Comparison of ENCODE assay signal across 18 cellular contexts in the genomic region with DNA sequence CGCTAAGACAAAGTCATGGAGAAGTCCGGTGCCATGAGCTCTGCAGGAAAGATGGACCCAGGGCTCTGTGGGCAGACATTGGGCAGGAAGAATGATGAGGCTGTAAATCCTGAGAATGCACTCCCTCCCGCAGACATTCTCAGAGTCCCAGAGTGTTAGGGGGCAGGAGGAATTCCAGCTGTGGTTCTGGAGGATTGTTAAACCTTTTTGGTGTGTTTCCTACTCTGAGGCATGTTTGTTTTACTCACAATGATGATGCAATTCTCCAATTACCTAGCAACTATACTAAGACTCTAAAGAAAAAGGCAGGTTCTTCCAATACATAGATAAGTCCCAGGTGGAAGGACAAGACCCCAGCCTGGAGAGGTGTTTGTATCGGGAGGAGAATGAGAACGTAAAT. TPM values are rescaled to one million over a fixed set of nuclear protein-coding genes. Genes with fewer than 3 reads are reported as not detected.
DNase-seq lines count a peak whose midpoint lies in the region; ATAC-seq, FAIRE-seq and TF ChIP-seq lines count a peak whose summit lies in the region.
"Had no signal": no experiment of that assay in that cellular context is flagged by ENCODE, and none has a peak within 500 bp of the region (broad histone marks: within the 10 kb centered on the region; RNA-seq: fewer than 3 reads in every experiment).

No MANE protein-coding gene starts in this region.

- no peak overlapping the region for H3K27ac ChIP-seq in pancreas

- H3K36me3 ChIP-seq in BJ (ENCODE audit: control insufficient read depth, insufficient read depth, low read length) (no peaks in the 10 kb centered on the region), pancreas (no peaks in the 10 kb centered on the region)

- CTCF ChIA-PET in BJ (lab: Yijun Ruan, JAX), result interaction anchor here (1.1 to 1.4 kb wide), 3 partner anchors 18 to 466 kb away, joined by 3 to 4 read pairs (median 3); no protein-coding TSS in a partner anchor

- no peaks in the 10 kb centered on the region for H3K4me1 ChIP-seq in pancreas

- TF ChIP-seq POLR2A in erythroblast (IDR thresholded peaks at IDR 0.05; ENCODE audit: low read length), result no peak

- TF ChIP-seq CTCF in BJ (IDR thresholded peaks at IDR 0.05; ENCODE audit: insufficient read depth, low read depth, low read length) (no peak), fibroblast of mammary gland (conservative IDR thresholded peaks at IDR 0.05; ENCODE audit: control insufficient read depth, insufficient read depth, low read depth, low read length) (no peak), pancreas (IDR thresholded peaks at IDR 0.05) (no peak)

- no peak overlapping the region for H3K4me3 ChIP-seq in BJ (ENCODE audit: low read depth, low read length)
- H3K4me3 ChIP-seq in fibroblast of mammary gland (ENCODE audit: control insufficient read depth, low read depth, low read length), result no peak overlapping the region
- H3K4me3 ChIP-seq in pancreas, result no peak overlapping the region

- H3K27me3 ChIP-seq in BJ (ENCODE audit: control insufficient read depth, insufficient read depth, low read length), result peaks cover 3% of the 10 kb centered on the region; the same call in 1 of the 2 replicates
- H3K27me3 ChIP-seq in pancreas, result no peaks in the 10 kb centered on the region

- peak; percentile 35 for DNase-seq in BJ (ENCODE audit: low read depth)
- DNase-seq in NCI-H69 (lab: John Stamatoyannopoulos, UW), result peak; percentile 64
- DNase-seq in fibroblast of mammary gland (ENCODE audit: low read depth), result peak; percentile 13
- DNase-seq in myocyte (ENCODE audit: low read depth), result peak; percentile 45
- no peak for DNase-seq in NCI-H526 (lab: John Stamatoyannopoulos, UW)
- no peak for DNase-seq in erythroblast (lab: John Stamatoyannopoulos, UW)
- no peak for DNase-seq in pancreas
- DNase-seq: activated gamma-delta T cell; CD4-positive, CD25-positive, alpha-beta regulatory T cell; effector memory CD4-positive, alpha-beta T cell; GDM1; naive thymus-derived CD4-positive, alpha-beta T cell; NCI-H1105; NCI-H446 treated with DMSO at 0.1 percent for 48 hours; retina; stimulated activated CD4-positive, alpha-beta T cell treated with anti-CD3 and anti-CD28 coated beads, Interleukin-2, amount 100 ng/mL, for 24 hours had no signal

- POLR2A ChIA-PET in BJ (lab: Charles Lee), result no interaction called here

- no peak for ATAC-seq in HG03432 (IDR thresholded peaks at IDR 0.05; ENCODE audit: unreplicated experiment)
- ATAC-seq in pancreas, result no peak
- ATAC-seq: naive thymus-derived CD4-positive, alpha-beta T cell had no signal

- H3K9me3 ChIP-seq in pancreas, result no peaks in the 10 kb centered on the region

- FAIRE-seq in pancreas (lab: Jason Lieb, UNC), result no peak
- FAIRE-seq: keratinocyte had no signal

- intact Hi-C loops in pancreas (cut with DNase I), result no loop called here

- WGBS in pancreas, 2 donors, result 73 to 74% methylated on average over 5 of the region's 5 CpGs

RNA-seq across cellular contexts. Expression of gene CAPN9, which starts 2.8 kb away (rescaled TPM):
- polyA plus RNA-seq in BJ (2011; rRNA removed) (not detected in 2 replicates), pancreas (not detected)
- not detected in 2 replicates for polyA minus RNA-seq in BJ (2011; rRNA and poly(A)+ RNA removed)
- total RNA-seq in myocyte (0.05 TPM in 1 of 2 replicates, not detected in the other), pancreas (under 1 TPM in 3 of 6 donors, not detected in 3; 0.08 to 0.73 (median 0.28) TPM)
- 0.24 TPM for polyA plus RNA-seq in myocyte (2012)
- total RNA-seq: CD4-positive, CD25-positive, alpha-beta regulatory T cell; naive thymus-derived CD4-positive, alpha-beta T cell had no signal
- polyA plus RNA-seq: CD4-positive, CD25-positive, alpha-beta regulatory T cell; keratinocyte had no signal

RNA-seq across cellular contexts. Expression of gene AGT, which starts 30.5 kb away (rescaled TPM):
- polyA plus RNA-seq in BJ (2011; rRNA removed) (2.1 and 4.1 TPM in 2 replicates), pancreas (1 to 10 TPM; 8.2 to 8.4 TPM)
- 0.57 and 1.2 TPM in 2 replicates for polyA minus RNA-seq in BJ (2011; rRNA and poly(A)+ RNA removed)
- total RNA-seq in myocyte (31.7 and 36.5 TPM in 2 replicates), pancreas (10 to 100 TPM in 2 of 6 donors, 1 to 10 TPM in 4; 1.1 to 23.4 (median 9.1) TPM)
- polyA plus RNA-seq in myocyte (2012), result 19.9 TPM
- total RNA-seq: CD4-positive, CD25-positive, alpha-beta regulatory T cell; naive thymus-derived CD4-positive, alpha-beta T cell had no signal
- polyA plus RNA-seq: CD4-positive, CD25-positive, alpha-beta regulatory T cell; keratinocyte; naive thymus-derived CD4-positive, alpha-beta T cell had no signal

Comparison
In these comparisons a context has a peak if more than half of its experiments do, and no peak if none do; other contexts are left out.
1. DNase-seq: peak in BJ (single experiment), NCI-H69 (single experiment), fibroblast of mammary gland (single experiment) and myocyte (single experiment); none in NCI-H526 (0 of 2), erythroblast (0 of 2) and pancreas (0 of 6).